32 cellular contexts compared by ENCODE assay signal in the genomic region with DNA sequence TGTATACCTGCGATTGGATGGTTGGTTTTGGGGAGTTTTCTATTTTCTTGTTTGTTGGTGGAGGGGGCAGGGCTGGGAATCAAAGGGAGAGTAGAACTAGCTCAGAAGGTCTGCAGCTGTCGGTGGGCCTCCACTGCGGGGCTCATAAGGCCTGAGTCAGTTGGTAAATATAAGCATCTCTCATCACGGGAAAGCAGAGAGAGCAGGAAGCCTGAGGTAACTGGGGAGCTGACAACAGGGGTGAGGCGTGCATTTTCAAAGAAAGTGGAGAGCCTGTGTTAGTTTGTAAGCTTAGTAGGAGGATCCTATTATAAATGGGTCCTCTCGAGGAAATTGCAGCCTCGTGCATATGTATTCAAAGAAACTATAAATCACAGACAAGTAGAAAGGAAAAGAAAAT.
"Had no signal": no experiment of that assay in that cellular context is flagged by ENCODE, and none has a peak within 500 bp of the region (broad histone marks: within the 10 kb centered on the region; RNA-seq: fewer than 3 reads in every experiment).

No MANE protein-coding gene starts in this region.

- H3K27me3 ChIP-seq: adrenal gland, body of pancreas, breast epithelium, Peyer's patch had no signal

- H3K4me2 ChIP-seq: KMS-11, SK-N-SH had no signal

- H3K36me3 ChIP-seq: adrenal gland, breast epithelium, Peyer's patch, SJSA1 had no signal

- H3K9ac ChIP-seq: KMS-11, SK-N-SH had no signal

- H3K27ac ChIP-seq: adrenal gland, body of pancreas, breast epithelium, KMS-11, Peyer's patch, SJSA1, VCaP had no signal

- H3K4me1 ChIP-seq: adrenal gland, body of pancreas, breast epithelium, Peyer's patch, SJSA1 had no signal

- DNase-seq: activated B cell treated with CpG ODN at 0.5 μM for 24 hours; activated CD4-positive, alpha-beta memory T cell treated with anti-CD3 and anti-CD28 coated beads for 36 hours; activated CD4-positive, alpha-beta T cell treated with anti-CD3 and anti-CD28 coated beads for 4 hours; activated CD4-positive, alpha-beta T cell treated with anti-CD3 and anti-CD28 coated beads, Interleukin-2, amount 50 U/mL, for 1 hour; activated CD4-positive, CD25-positive, alpha-beta regulatory T cell treated with anti-CD3 and anti-CD28 coated beads, Interleukin-2, amount 50 U/mL, for 72 hours; activated CD8-positive, alpha-beta memory T cell treated with anti-CD3 and anti-CD28 coated beads, Interleukin-2, amount 50 U/mL, for 4 hours; activated gamma-delta T cell treated with Interleukin-2 at 50 U/mL for 16 hours; activated naive CD4-positive, alpha-beta T cell treated with anti-CD3 and anti-CD28 coated beads for 36 hours; activated T-cell treated with anti-CD3 and anti-CD28 coated beads for 4 hours; activated T-cell treated with anti-CD3 and anti-CD28 coated beads, Interleukin-2, amount 50 U/mL, for 4 hours; adrenal gland; body of pancreas; cerebellar nuclear complex; MM.1S; MV-4-11; NCI-H1092; NCI-H187 treated with DMSO at 0.1 percent for 48 hours; NCI-H2081; NCI-H226; NCI-H446 treated with DMSO at 0.1 percent for 48 hours; NCI-H524; NK-92 treated with Interleukin-12 subunit alpha and Interleukin-12 subunit beta, amount 100 ng/mL, for 24 hours; PC-3; Peyer's patch; RPMI8226; SHP77 treated with DMSO at 0.1 percent for 48 hours; SK-N-SH had no signal

- H3K9me3 ChIP-seq: adrenal gland, body of pancreas, breast epithelium, Peyer's patch, SJSA1, SK-N-SH had no signal

- H3K4me3 ChIP-seq: adrenal gland, body of pancreas, breast epithelium, Peyer's patch, SJSA1 had no signal

- ATAC-seq: activated naive CD4-positive, alpha-beta T cell treated with anti-CD3 and anti-CD28 coated beads, Interleukin-2, amount 50 U/mL, for 72 hours; activated T-cell treated with anti-CD3 and anti-CD28 coated beads, Interleukin-2, amount 50 U/mL, for 4 hours; body of pancreas; PC-3 had no signal
